Comparison of ENCODE assay signal across 35 cellular contexts in the genomic region with DNA sequence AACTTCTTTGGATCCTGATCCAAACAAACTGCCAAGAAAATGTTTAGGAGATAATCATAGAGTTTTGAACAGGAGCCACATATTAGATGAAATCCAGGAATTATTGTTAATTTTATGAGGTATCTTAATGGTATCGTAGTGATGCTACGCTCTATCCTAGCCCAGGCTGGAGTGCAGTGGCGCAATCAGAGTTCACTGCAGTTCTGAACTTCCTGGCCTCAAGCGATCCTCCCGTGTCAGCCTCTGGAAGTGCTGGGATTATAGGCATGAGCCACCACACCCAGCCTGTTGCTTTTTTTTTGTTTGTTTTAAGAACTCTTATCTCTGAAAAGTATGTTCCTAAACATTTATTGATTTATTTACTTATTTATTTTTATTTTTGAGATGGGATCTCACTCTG. TPM values are rescaled to one million over a fixed set of nuclear protein-coding genes. Genes with fewer than 3 reads are reported as not detected.
"Had no signal": no experiment of that assay in that cellular context is flagged by ENCODE, and none has a peak within 500 bp of the region (broad histone marks: within the 10 kb centered on the region; RNA-seq: fewer than 3 reads in every experiment).

No MANE protein-coding gene starts in this region.

- H3K9me3 ChIP-seq: body of pancreas had no signal

- H3K4me3 ChIP-seq: body of pancreas had no signal

- H3K4me3 Mint-ChIP-seq: activated CD4-positive, alpha-beta T cell treated with anti-CD3 and anti-CD28 coated beads, Interleukin-2, amount 10 ng/mL, durations not matched to agents 24 days and 14 days; activated CD8-positive, alpha-beta T cell treated with anti-CD3 and anti-CD28 coated beads for 36 hours; activated naive CD8-positive, alpha-beta T cell treated with anti-CD3 and anti-CD28 coated beads for 36 hours; activated T-cell treated with anti-CD3 and anti-CD28 coated beads, Interleukin-2, amount 50 U/mL, for 72 hours; activated T-helper 17 cell treated with anti-CD3 and anti-CD28 coated beads, Interleukin-2, amount 50 U/mL, for 72 hours; T-cell; T-helper 17 cell had no signal

- H3K4me1 ChIP-seq: body of pancreas had no signal

- H3K27ac Mint-ChIP-seq: activated CD4-positive, alpha-beta T cell treated with anti-CD3 and anti-CD28 coated beads, Interleukin-2, amount 10 ng/mL, durations not matched to agents 24 days and 14 days; activated CD8-positive, alpha-beta T cell treated with anti-CD3 and anti-CD28 coated beads for 36 hours; activated naive CD8-positive, alpha-beta T cell treated with anti-CD3 and anti-CD28 coated beads for 36 hours; activated T-cell treated with anti-CD3 and anti-CD28 coated beads, Interleukin-2, amount 50 U/mL, for 72 hours; activated T-helper 17 cell treated with anti-CD3 and anti-CD28 coated beads, Interleukin-2, amount 50 U/mL, for 72 hours; T-cell; T-helper 17 cell had no signal

- H3K4me1 Mint-ChIP-seq: activated naive CD8-positive, alpha-beta T cell treated with anti-CD3 and anti-CD28 coated beads for 36 hours; activated T-helper 17 cell treated with anti-CD3 and anti-CD28 coated beads, Interleukin-2, amount 50 U/mL, for 72 hours; T-cell had no signal

- H3K27me3 Mint-ChIP-seq: activated CD8-positive, alpha-beta T cell treated with anti-CD3 and anti-CD28 coated beads for 36 hours; activated naive CD8-positive, alpha-beta T cell treated with anti-CD3 and anti-CD28 coated beads for 36 hours had no signal

- H3K36me3 Mint-ChIP-seq: activated naive CD8-positive, alpha-beta T cell treated with anti-CD3 and anti-CD28 coated beads for 36 hours; T-cell had no signal

- ATAC-seq: activated CD8-positive, alpha-beta T cell treated with anti-CD3 and anti-CD28 coated beads for 36 hours; activated T-cell treated with anti-CD3 and anti-CD28 coated beads, Interleukin-2, amount 50 U/mL, for 72 hours; activated T-helper 17 cell treated with anti-CD3 and anti-CD28 coated beads, Interleukin-2, amount 50 U/mL, for 72 hours; body of pancreas; Panc1; SK-N-SH treated with all-trans-retinoic acid at 6 μM for 48 hours; T-cell; T-helper 17 cell had no signal

- H3K27me3 ChIP-seq: body of pancreas had no signal

- H3K27ac ChIP-seq: body of pancreas had no signal

- H3K9me3 Mint-ChIP-seq: activated CD4-positive, alpha-beta T cell treated with anti-CD3 and anti-CD28 coated beads, Interleukin-2, amount 10 ng/mL, durations not matched to agents 24 days and 14 days; activated CD8-positive, alpha-beta T cell treated with anti-CD3 and anti-CD28 coated beads for 36 hours; activated naive CD8-positive, alpha-beta T cell treated with anti-CD3 and anti-CD28 coated beads for 36 hours; activated T-cell treated with anti-CD3 and anti-CD28 coated beads, Interleukin-2, amount 50 U/mL, for 72 hours; activated T-helper 17 cell treated with anti-CD3 and anti-CD28 coated beads, Interleukin-2, amount 50 U/mL, for 72 hours; T-cell had no signal

- DNase-seq: activated CD4-positive, alpha-beta T cell treated with anti-CD3 and anti-CD28 coated beads, Interleukin-2, amount 50 U/mL, for 4 hours; activated CD8-positive, alpha-beta T cell treated with anti-CD3 and anti-CD28 coated beads for 36 hours; activated effector memory CD4-positive, alpha-beta T cell treated with anti-CD3 and anti-CD28 coated beads, Interleukin-2, amount 50 U/mL, for 16 hours; activated naive CD4-positive, alpha-beta T cell; activated naive CD4-positive, alpha-beta T cell treated with anti-CD3 and anti-CD28 coated beads, Interleukin-2, amount 50 U/mL, for 16 hours; activated naive CD8-positive, alpha-beta T cell treated with anti-CD3 and anti-CD28 coated beads for 36 hours; activated T-cell treated with anti-CD3 and anti-CD28 coated beads, Interleukin-2, amount 50 U/mL, for 1 hour; activated T-cell treated with anti-CD3 and anti-CD28 coated beads, Interleukin-2, amount 50 U/mL, for 72 hours; body of pancreas; caudate nucleus; cerebellar nuclear complex; Kasumi-1; KG1; MM.1S; MV-4-11; NCI-H1092; NCI-H1436 treated with DMSO at 0.1 percent for 48 hours; NCI-H1694 treated with DMSO at 0.1 percent for 48 hours; NCI-H2029; NCI-H345; SIG-M5; T-cell; T-helper 17 cell; T1000 had no signal

RNA-seq across cellular contexts. Expression of a gene that starts 2.4 kb away (rescaled TPM):
- total RNA-seq: activated CD4-positive, alpha-beta T cell treated with anti-CD3 and anti-CD28 coated beads, Interleukin-2, amount 10 ng/mL, durations not matched to agents 24 days and 14 days; activated CD8-positive, alpha-beta memory T cell treated with anti-CD3 and anti-CD28 coated beads for 36 hours; activated CD8-positive, alpha-beta T cell treated with anti-CD3 and anti-CD28 coated beads for 36 hours; activated naive CD8-positive, alpha-beta T cell treated with anti-CD3 and anti-CD28 coated beads for 36 hours; activated T-cell treated with anti-CD3 and anti-CD28 coated beads, Interleukin-2, amount 50 U/mL, for 72 hours; activated T-helper 17 cell treated with anti-CD3 and anti-CD28 coated beads, Interleukin-2, amount 50 U/mL, for 72 hours; astrocyte; body of pancreas; bronchial epithelial cell; NCI-H460; Right ventricle myocardium inferior; RPMI7951; SK-MEL-5; T-cell; T-helper 17 cell had no signal

RNA-seq across cellular contexts. Expression of a gene that starts 22.9 kb away (rescaled TPM):
- total RNA-seq: activated CD8-positive, alpha-beta memory T cell treated with anti-CD3 and anti-CD28 coated beads for 36 hours; activated CD8-positive, alpha-beta T cell treated with anti-CD3 and anti-CD28 coated beads for 36 hours; activated naive CD8-positive, alpha-beta T cell treated with anti-CD3 and anti-CD28 coated beads for 36 hours; activated T-cell treated with anti-CD3 and anti-CD28 coated beads, Interleukin-2, amount 50 U/mL, for 72 hours; astrocyte; body of pancreas; bronchial epithelial cell; NCI-H460; Right ventricle myocardium inferior; SK-MEL-5; T-cell; T-helper 17 cell had no signal

RNA-seq across cellular contexts. Expression of a gene that starts 36.2 kb away (rescaled TPM):
- total RNA-seq: activated CD8-positive, alpha-beta memory T cell treated with anti-CD3 and anti-CD28 coated beads for 36 hours; activated CD8-positive, alpha-beta T cell treated with anti-CD3 and anti-CD28 coated beads for 36 hours; activated naive CD8-positive, alpha-beta T cell treated with anti-CD3 and anti-CD28 coated beads for 36 hours had no signal
